ENCODE assay signal across 9 cellular contexts in genomic region chr9:21317956-21318923, GRCh38. TPM values are rescaled to one million over a fixed set of nuclear protein-coding genes. Genes with fewer than 3 reads are reported as not detected.
DNase-seq lines count a peak whose midpoint lies in the region; ATAC-seq and TF ChIP-seq lines count a peak whose summit lies in the region.
"Had no signal": no experiment of that assay in that cellular context is flagged by ENCODE, and none has a peak within 500 bp of the region (broad histone marks: within the 10 kb centered on the region; RNA-seq: fewer than 3 reads in every experiment).

No MANE protein-coding gene starts in this region.

- H3K36me3 Mint-ChIP-seq in CD4-positive, alpha-beta memory T cell = peaks cover 6 to 23% of the 10 kb centered on the region in 2 donors

- no peaks in the 10 kb centered on the region for H3K9me3 ChIP-seq in CD4-positive, alpha-beta memory T cell (ENCODE audit: control insufficient read depth in 1 of 2, low read length in 2 of 2)
- H3K9me3 ChIP-seq in OCI-LY1 (ENCODE audit: low read length) = no peaks in the 10 kb centered on the region
- H3K9me3 ChIP-seq in testis = no peaks in the 10 kb centered on the region

- H3K4me3 Mint-ChIP-seq in CD4-positive, alpha-beta memory T cell = no peak overlapping the region

- no peaks in the 10 kb centered on the region for H3K9me2 ChIP-seq in OCI-LY1 (ENCODE audit: low read depth, low read length)

- H3K36me3 ChIP-seq in CD4-positive, alpha-beta memory T cell (ENCODE audit: insufficient read depth, low read length) = no peaks in the 10 kb centered on the region
- H3K36me3 ChIP-seq in OCI-LY1 (ENCODE audit: insufficient read depth, low read length) = no peaks in the 10 kb centered on the region; the same call in 1 of the 2 replicates
- H3K36me3 ChIP-seq in testis (ENCODE audit: low read depth, missing control alignments) = no peaks in the 10 kb centered on the region

- no peak overlapping the region for H2AFZ ChIP-seq in OCI-LY1 (ENCODE audit: low read length)

- no peak overlapping the region for H3K4me3 ChIP-seq in CD4-positive, alpha-beta memory T cell (ENCODE audit: low read length in 2 of 2)
- H3K4me3 ChIP-seq in OCI-LY1 (ENCODE audit: low read depth, low read length, poor library complexity, severe bottlenecking) = no peak overlapping the region
- H3K4me3 ChIP-seq in testis = no peak overlapping the region
- H3K4me3 ChIP-seq: SK-N-MC had no signal

- H3F3A ChIP-seq in OCI-LY1 (ENCODE audit: insufficient read depth, low read length) = no peaks in the 10 kb centered on the region

- TF ChIP-seq POLR2A in testis (IDR thresholded peaks at IDR 0.05) = no peak

- H3K9ac ChIP-seq in OCI-LY1 (ENCODE audit: low read length) = no peak overlapping the region

- intact Hi-C loops in CD4-positive, alpha-beta memory T cell (cut with micrococcal nuclease) = loop anchor here (1.0 to 2.0 kb wide), 4 partner anchors 78 to 471 kb away; no protein-coding TSS in a partner anchor
- intact Hi-C loops in testis (cut with DNase I; ENCODE audit: low total_unique reads) = no loop called here

- DNase-seq in CD4-positive, alpha-beta memory T cell = peak; percentile 17 to 40 (median 33)
- peak; percentile 23 for DNase-seq in central memory CD4-positive, alpha-beta T cell
- DNase-seq in left lobe of liver (ENCODE audit: low spot score) = no peak
- DNase-seq in testis = peak; percentile 65
- no peak for DNase-seq in COLO829 (ENCODE audit: low spot score)

- no peaks in the 10 kb centered on the region for H3K27me3 ChIP-seq in CD4-positive, alpha-beta memory T cell (ENCODE audit: insufficient read depth, low read length)
- H3K27me3 ChIP-seq in OCI-LY1 (ENCODE audit: insufficient read depth, low read length) = no peaks in the 10 kb centered on the region
- no peaks in the 10 kb centered on the region for H3K27me3 ChIP-seq in testis

- peak; percentile 55 for ATAC-seq in GM18861 (IDR thresholded peaks at IDR 0.05; ENCODE audit: unreplicated experiment)
- ATAC-seq in HG03439 (IDR thresholded peaks at IDR 0.05; ENCODE audit: unreplicated experiment) = peak; percentile 63
- peak; percentile 88 for ATAC-seq in left lobe of liver

- H4K20me1 ChIP-seq in OCI-LY1 (ENCODE audit: insufficient read depth, low read length) = no peaks in the 10 kb centered on the region

- no peaks in the 10 kb centered on the region for H3K79me2 ChIP-seq in OCI-LY1 (ENCODE audit: insufficient read depth, low read length)

- H3K9me3 Mint-ChIP-seq in CD4-positive, alpha-beta memory T cell = no peaks in the 10 kb centered on the region

- POLR2A ChIA-PET in CD4-positive, alpha-beta memory T cell (lab: Charles Lee; ENCODE audit: partially characterized antibody) = interaction anchor here (0.6 to 1.5 kb wide), 3 partner anchors 16 to 319 kb away, joined by 3 to 5 read pairs (median 4); no protein-coding TSS in a partner anchor

- WGBS in testis, 2 donors = 27 to 37% methylated on average over 7 of the region's 7 CpGs

- H3K27ac ChIP-seq in CD4-positive, alpha-beta memory T cell (ENCODE audit: low read depth, low read length) = no peak overlapping the region
- H3K27ac ChIP-seq in OCI-LY1 (ENCODE audit: low read depth, low read length, poor library complexity, severe bottlenecking) = no peak overlapping the region
- H3K27ac ChIP-seq in testis = no peak overlapping the region
- H3K27ac ChIP-seq: SK-N-MC had no signal

- H3K4me1 Mint-ChIP-seq in CD4-positive, alpha-beta memory T cell = peaks cover 0 to 5% (median 3%) of the 10 kb centered on the region in 4 donors

- no peak overlapping the region for H3K4me2 ChIP-seq in OCI-LY1 (ENCODE audit: low read length)

- CTCF ChIA-PET in CD4-positive, alpha-beta memory T cell (lab: Charles Lee; ENCODE audit: partially characterized antibody) = interaction anchor here (0.6 to 12.4 kb wide), 24 partner anchors 8 to 1208 kb away, joined by 3 to 227 read pairs (median 4); partner anchors contain the start of gene KLHL9

- H3K27me3 Mint-ChIP-seq in CD4-positive, alpha-beta memory T cell = no peaks in the 10 kb centered on the region

- peak overlapping the region in 6 of 7 donors; percentile 17 to 87 (median 70) for H3K27ac Mint-ChIP-seq in CD4-positive, alpha-beta memory T cell

- no peaks in the 10 kb centered on the region for H3K4me1 ChIP-seq in CD4-positive, alpha-beta memory T cell (ENCODE audit: insufficient read depth, low read length)
- H3K4me1 ChIP-seq in OCI-LY1 (ENCODE audit: insufficient read depth, low read length, severe bottlenecking) = no peaks in the 10 kb centered on the region
- peaks cover 5% of the 10 kb centered on the region for H3K4me1 ChIP-seq in testis

- TF ChIP-seq CTCF in OCI-LY1 (IDR thresholded peaks at IDR 0.05; ENCODE audit: low read length) = peak; percentile 62
- TF ChIP-seq CTCF in testis (IDR thresholded peaks at IDR 0.05) = peak; percentile 25 to 61 (median 58)

RNA-seq across cellular contexts. Expression of gene IFNA5, which starts 13.1 kb away (rescaled TPM):
- not detected for total RNA-seq in CD4-positive, alpha-beta memory T cell
- polyA plus RNA-seq in CD4-positive, alpha-beta memory T cell = not detected
- total RNA-seq in left lobe of liver (not detected), testis (not detected)
- polyA plus RNA-seq in testis (ENCODE audit: insufficient read depth, low read depth, low replicate concordance) = not detected

RNA-seq across cellular contexts. Expression of gene KLHL9, which starts 17.0 kb away (rescaled TPM):
- total RNA-seq in CD4-positive, alpha-beta memory T cell = 10 to 100 TPM; 38.7 to 40.1 TPM
- polyA plus RNA-seq in CD4-positive, alpha-beta memory T cell = 10 to 100 TPM; 14.3 to 18.1 TPM
- total RNA-seq in left lobe of liver (6.2 TPM), testis (10 to 100 TPM; 17.4 to 19.3 TPM)
- polyA plus RNA-seq in testis (ENCODE audit: insufficient read depth, low read depth, low replicate concordance) = 12.7 TPM

RNA-seq across cellular contexts. Expression of gene IFNA6, which starts 32.4 kb away (rescaled TPM):
- not detected for total RNA-seq in CD4-positive, alpha-beta memory T cell
- polyA plus RNA-seq in CD4-positive, alpha-beta memory T cell = not detected
- not detected for total RNA-seq in left lobe of liver
- under 1 TPM in 1 of 2 donors, not detected in 1; 0.39 TPM for total RNA-seq in testis
- polyA plus RNA-seq in testis (ENCODE audit: insufficient read depth, low read depth, low replicate concordance) = not detected

RNA-seq across cellular contexts. Expression of gene IFNA13, which starts 49.6 kb away (rescaled TPM):
- total RNA-seq in CD4-positive, alpha-beta memory T cell = not detected
- polyA plus RNA-seq in CD4-positive, alpha-beta memory T cell = not detected
- total RNA-seq in left lobe of liver (not detected), testis (1 to 10 TPM in 1 of 2 donors, under 1 TPM in 1; 0.63 to 1.9 TPM)
- polyA plus RNA-seq in testis (ENCODE audit: insufficient read depth, low read depth, low replicate concordance) = not detected

Comparison
In these comparisons a context has a peak if more than half of its experiments do, and no peak if none do; other contexts are left out.
1. DNase-seq: peak in CD4-positive, alpha-beta memory T cell (5 of 5), central memory CD4-positive, alpha-beta T cell (single experiment) and testis (single experiment); none in left lobe of liver (single experiment) and COLO829 (single experiment).
2. Peak in every context shown above with its lines, with median percentiles within 50 percentile points of each other: ATAC-seq.